In genomic region chr1:85149805-85150204, GRCh38 we compare ENCODE assay signal across 17 cellular contexts.
"Had no signal": no experiment of that assay in that cellular context is flagged by ENCODE, and none has a peak within 500 bp of the region (broad histone marks: within the 10 kb centered on the region; RNA-seq: fewer than 3 reads in every experiment).

No MANE protein-coding gene starts in this region.

- H3K4me1 Mint-ChIP-seq: activated T-helper 17 cell treated with anti-CD3 and anti-CD28 coated beads, Interleukin-2, amount 50 U/mL, for 72 hours; natural killer cell had no signal

- H3K9me3 ChIP-seq: prostate gland, sigmoid colon, testis had no signal

- DNase-seq: activated naive CD4-positive, alpha-beta T cell treated with anti-CD3 and anti-CD28 coated beads, Interleukin-2, amount 50 U/mL, for 16 hours; activated T-cell treated with anti-CD3 and anti-CD28 coated beads for 4 hours; amniotic stem cell; cerebellar nuclear complex; endodermal cell; erythroblast; hypothalamus; natural killer cell; occipital lobe; sigmoid colon; stimulated activated CD4-positive, alpha-beta T cell treated with anti-CD3 and anti-CD28 coated beads, Interleukin-12 subunit alpha, Interleukin-12 subunit beta, amount 100 ng/mL, for 4 hours; stimulated activated naive CD8-positive, alpha-beta T cell treated with anti-CD3 and anti-CD28 coated beads, Interleukin-15, Interleukin-2, amounts not matched to agents 100 U/mL and 50 U/mL, for 24 hours; T1000; testis had no signal

- H3K4me3 ChIP-seq: prostate gland, sigmoid colon, testis had no signal

- H3K36me3 ChIP-seq: prostate gland, sigmoid colon had no signal

- H3K36me3 Mint-ChIP-seq: brain, natural killer cell had no signal

- H3K9me3 Mint-ChIP-seq: activated T-helper 17 cell treated with anti-CD3 and anti-CD28 coated beads, Interleukin-2, amount 50 U/mL, for 72 hours; brain; endodermal cell; natural killer cell had no signal

- H3K27me3 Mint-ChIP-seq: activated T-helper 17 cell treated with anti-CD3 and anti-CD28 coated beads, Interleukin-2, amount 50 U/mL, for 72 hours; brain had no signal

- H3K4me1 ChIP-seq: prostate gland, testis had no signal

- H3K27ac ChIP-seq: prostate gland, testis had no signal

- ATAC-seq: activated T-helper 17 cell treated with anti-CD3 and anti-CD28 coated beads, Interleukin-2, amount 50 U/mL, for 72 hours; natural killer cell; stimulated activated naive CD8-positive, alpha-beta T cell treated with anti-CD3 and anti-CD28 coated beads, Interleukin-15, Interleukin-2, amounts not matched to agents 100 U/mL and 50 U/mL, for 24 hours had no signal

- H3K27me3 ChIP-seq: sigmoid colon, testis had no signal

- H3K27ac Mint-ChIP-seq: activated T-helper 17 cell treated with anti-CD3 and anti-CD28 coated beads, Interleukin-2, amount 50 U/mL, for 72 hours; brain; endodermal cell; natural killer cell had no signal

- H3K4me3 Mint-ChIP-seq: activated T-helper 17 cell treated with anti-CD3 and anti-CD28 coated beads, Interleukin-2, amount 50 U/mL, for 72 hours; brain; endodermal cell; natural killer cell had no signal
